22 cellular contexts compared by ENCODE assay signal in the genomic region with DNA sequence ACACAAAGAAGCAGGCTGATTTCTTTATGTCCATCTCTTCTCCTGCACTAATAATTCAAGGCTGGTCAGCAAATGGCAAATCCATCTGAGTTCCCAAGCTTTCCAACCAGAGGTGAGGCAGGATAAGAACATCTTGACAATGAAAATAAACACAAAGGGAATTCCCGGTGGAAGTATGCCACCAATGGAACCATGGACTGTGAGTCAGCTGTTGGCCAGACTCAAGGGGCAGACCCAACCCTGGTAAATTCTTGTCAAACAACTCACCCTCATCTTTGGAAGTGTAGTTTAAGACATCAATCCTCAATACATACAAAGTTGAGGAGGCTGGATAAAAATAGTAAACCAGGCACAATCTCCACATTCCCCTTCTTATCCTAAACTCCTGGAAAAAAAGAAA.
A peak's percentile ranks its signal among the peaks of the same experiment; 100 is the strongest.
DNase-seq lines count a peak whose midpoint lies in the region; ATAC-seq, FAIRE-seq and TF ChIP-seq lines count a peak whose summit lies in the region.
"Had no signal": no experiment of that assay in that cellular context is flagged by ENCODE, and none has a peak within 500 bp of the region (broad histone marks: within the 10 kb centered on the region; RNA-seq: fewer than 3 reads in every experiment).

No MANE protein-coding gene starts in this region.

- no peaks in the 10 kb centered on the region for H3K36me3 Mint-ChIP-seq in astrocyte (ENCODE audit: low read depth, unreplicated experiment)

- H2AFZ ChIP-seq in astrocyte (ENCODE audit: low read depth, low read length) (no peak overlapping the region), keratinocyte (ENCODE audit: control insufficient read depth, low read length) (no peak overlapping the region)
- H2AFZ ChIP-seq: hepatocyte had no signal

- H3K27ac Mint-ChIP-seq in astrocyte (ENCODE audit: unreplicated experiment): no peak overlapping the region
- H3K27ac Mint-ChIP-seq: activated T-cell treated with anti-CD3 and anti-CD28 coated beads, Interleukin-2, amount 50 U/mL, for 72 hours; effector memory CD8-positive, alpha-beta T cell had no signal

- dilution Hi-C loops in keratinocyte (cut with MboI; ENCODE audit: extremely low pct_ligation_motif_present, low sequenced_read_pairs): no loop called here

- H3K36me3 ChIP-seq in astrocyte (ENCODE audit: insufficient read depth, low read length) (no peaks in the 10 kb centered on the region), keratinocyte (ENCODE audit: control insufficient read depth in 2 of 2, extremely low read depth in 1 of 2, insufficient read depth in 2 of 2, low read length in 2 of 2) (no peaks in the 10 kb centered on the region)
- H3K36me3 ChIP-seq: uterus had no signal

- H3K9me3 ChIP-seq in astrocyte (ENCODE audit: insufficient read depth, low read depth, low read length) (no peaks in the 10 kb centered on the region), keratinocyte (ENCODE audit: control insufficient read depth, low read depth, low read length) (no peaks in the 10 kb centered on the region)
- H3K9me3 ChIP-seq: uterus had no signal

- H3K27me3 ChIP-seq in astrocyte (ENCODE audit: insufficient read depth, low read length) (no peaks in the 10 kb centered on the region), keratinocyte (ENCODE audit: control insufficient read depth, extremely low read depth, insufficient read depth, low read length) (no peaks in the 10 kb centered on the region)
- H3K27me3 ChIP-seq: hepatocyte, uterus had no signal

- no peak overlapping the region for H3K27ac ChIP-seq in astrocyte (ENCODE audit: low read depth, low read length)
- no peak overlapping the region for H3K27ac ChIP-seq in keratinocyte (ENCODE audit: control insufficient read depth, insufficient read depth, low read length)
- no peak overlapping the region for H3K27ac ChIP-seq in caudate nucleus (ENCODE audit: low read depth, low read length)
- H3K27ac ChIP-seq: C4-2B, hepatocyte, uterus had no signal

- H3K27me3 Mint-ChIP-seq in astrocyte (ENCODE audit: low read depth, unreplicated experiment): peaks cover 6% of the 10 kb centered on the region

- H3K4me3 Mint-ChIP-seq in astrocyte (ENCODE audit: unreplicated experiment): no peak overlapping the region
- H3K4me3 Mint-ChIP-seq: activated T-cell treated with anti-CD3 and anti-CD28 coated beads, Interleukin-2, amount 50 U/mL, for 72 hours; effector memory CD8-positive, alpha-beta T cell; naive B cell had no signal

- no peaks in the 10 kb centered on the region for H3K4me1 ChIP-seq in astrocyte (ENCODE audit: insufficient read depth, low read length)
- H3K4me1 ChIP-seq in keratinocyte (ENCODE audit: control insufficient read depth, extremely low read depth, insufficient read depth, low read length): peaks cover 6% of the 10 kb centered on the region
- H3K4me1 ChIP-seq: uterus had no signal

- DNase-seq in A172 (ENCODE audit: low spot score) (peak; percentile 28), H4 (ENCODE audit: low spot score) (peak; percentile 10), astrocyte (ENCODE audit: low read depth) (peak; percentile 57), keratinocyte (ENCODE audit: low read depth, low spot score) (peak; percentile 26), caudate nucleus (lab: John Stamatoyannopoulos, UW) (no peak), SHP77 treated with DMSO at 0.1 percent for 48 hours (lab: John Stamatoyannopoulos, UW) (no peak), LoVo (ENCODE audit: low spot score) (no peak)
- DNase-seq: activated naive CD4-positive, alpha-beta T cell treated with anti-CD3 and anti-CD28 coated beads, Interleukin-2, amount 50 U/mL, for 16 hours; activated T-cell treated with anti-CD3 and anti-CD28 coated beads, Interleukin-2, amount 50 U/mL, for 72 hours; anterior cingulate cortex; effector memory CD8-positive, alpha-beta T cell; naive B cell; NCI-H1105 treated with DMSO at 0.1 percent for 48 hours; NCI-H2107; NCI-H510A; stimulated activated CD8-positive, alpha-beta memory T cell treated with anti-CD3 and anti-CD28 coated beads, Interleukin-4, amount 100 ng/mL, for 48 hours; uterus had no signal

- TF ChIP-seq CTCF in astrocyte (IDR thresholded peaks at IDR 0.05; ENCODE audit: insufficient read depth, low read depth, low read length): no peak
- TF ChIP-seq CTCF in keratinocyte (optimal IDR thresholded peaks at IDR 0.05 in 1 of 3, IDR thresholded peaks at IDR 0.05 in 1 of 3, conservative IDR thresholded peaks at IDR 0.05 in 1 of 3; ENCODE audit: extremely low read depth in 1 of 3, insufficient read depth in 2 of 3, low read length in 3 of 3): no peak

- H4K20me1 ChIP-seq in astrocyte (ENCODE audit: insufficient read depth, low read length) (no peaks in the 10 kb centered on the region), keratinocyte (ENCODE audit: control insufficient read depth, extremely low read depth, insufficient read depth, low read length) (no peaks in the 10 kb centered on the region)

- no peaks in the 10 kb centered on the region for H3K9me1 ChIP-seq in keratinocyte (ENCODE audit: control insufficient read depth, extremely low read depth, insufficient read depth, low read length)

- FAIRE-seq in astrocyte (lab: Jason Lieb, UNC) (no peak), keratinocyte (lab: Jason Lieb, UNC) (peak; percentile 26)
- FAIRE-seq: A204.1, H54 had no signal

- no peak for ATAC-seq in GM18505 (IDR thresholded peaks at IDR 0.05; ENCODE audit: unreplicated experiment)
- ATAC-seq: activated T-cell treated with anti-CD3 and anti-CD28 coated beads, Interleukin-2, amount 50 U/mL, for 72 hours; effector memory CD8-positive, alpha-beta T cell had no signal

- H3K4me2 ChIP-seq in astrocyte (ENCODE audit: low read length): no peak overlapping the region
- no peak overlapping the region for H3K4me2 ChIP-seq in keratinocyte (ENCODE audit: control insufficient read depth, extremely low read depth, insufficient read depth, low read depth, low read length)
- H3K4me2 ChIP-seq: hepatocyte had no signal

- H3K9ac ChIP-seq in astrocyte (ENCODE audit: low read length) (no peak overlapping the region), keratinocyte (ENCODE audit: control insufficient read depth, extremely low read depth, insufficient read depth, low read length) (no peak overlapping the region)

- H3K79me2 ChIP-seq in astrocyte (ENCODE audit: insufficient read depth, low read length): no peaks in the 10 kb centered on the region
- H3K79me2 ChIP-seq in keratinocyte (ENCODE audit: control insufficient read depth, insufficient read depth, low read length): no peaks in the 10 kb centered on the region
- H3K79me2 ChIP-seq: hepatocyte had no signal

- H3K4me3 ChIP-seq in astrocyte (ENCODE audit: insufficient read depth, low read depth, low read length) (no peak overlapping the region), keratinocyte (ENCODE audit: control insufficient read depth in 2 of 3, extremely low read depth in 1 of 3, insufficient read depth in 2 of 3, low read depth in 1 of 3, low read length in 3 of 3) (no peak overlapping the region)
- H3K4me3 ChIP-seq: hepatocyte, uterus had no signal

- H3K9me3 Mint-ChIP-seq in astrocyte (ENCODE audit: unreplicated experiment): peaks cover 5% of the 10 kb centered on the region
- H3K9me3 Mint-ChIP-seq: effector memory CD8-positive, alpha-beta T cell had no signal

- peaks cover 6% of the 10 kb centered on the region for H3K4me1 Mint-ChIP-seq in astrocyte (ENCODE audit: low read depth, unreplicated experiment)
- H3K4me1 Mint-ChIP-seq: naive B cell had no signal

- no peak for TF ChIP-seq POLR2A in GM18505 (IDR thresholded peaks at IDR 0.05; ENCODE audit: borderline replicate concordance, extremely low read depth, insufficient read depth, insufficient read length)

Comparison
In these comparisons a context has a peak if more than half of its experiments do, and no peak if none do; other contexts are left out.
1. DNase-seq: peak in A172 (single experiment), H4 (single experiment), astrocyte (single experiment) and keratinocyte (single experiment); none in caudate nucleus (0 of 61), SHP77 treated with DMSO at 0.1 percent for 48 hours (single experiment) and LoVo (single experiment).